8 cellular contexts compared by ENCODE assay signal in genomic region chr1:247077768-247078314, GRCh38. TPM values are rescaled to one million over a fixed set of nuclear protein-coding genes. Genes with fewer than 3 reads are reported as not detected.
A peak's percentile ranks its signal among the peaks of the same experiment; 100 is the strongest.
DNase-seq lines count a peak whose midpoint lies in the region; ATAC-seq and TF ChIP-seq lines count a peak whose summit lies in the region.

No MANE protein-coding gene starts in this region.

- peak overlapping the region; percentile 83 for H3K27ac Mint-ChIP-seq in glutamatergic neuron (ENCODE audit: unreplicated experiment)

- in situ Hi-C loops in gastrocnemius medialis (cut with MboI; ENCODE audit: low sequenced_read_pairs in 4 of 4): no loop called here

- TF ChIP-seq CTCF in WERI-Rb-1 (IDR thresholded peaks at IDR 0.05; ENCODE audit: low read depth, low read length): no peak
- no peak for TF ChIP-seq CTCF in glutamatergic neuron (IDR thresholded peaks at IDR 0.05; ENCODE audit: partially characterized antibody, unreplicated experiment)
- TF ChIP-seq CTCF in gastrocnemius medialis (IDR thresholded peaks at IDR 0.05 in 4 of 5, conservative IDR thresholded peaks at IDR 0.05 in 1 of 5): no peak

- peak overlapping the region; percentile 98 for H3K4me3 Mint-ChIP-seq in glutamatergic neuron (ENCODE audit: unreplicated experiment)

- ATAC-seq in HG03066 (IDR thresholded peaks at IDR 0.05; ENCODE audit: low read depth, unreplicated experiment): peak; percentile 16
- ATAC-seq in gastrocnemius medialis: no peak

- peaks cover 30% of the 10 kb centered on the region for H3K36me3 ChIP-seq in WERI-Rb-1
- no peaks in the 10 kb centered on the region for H3K36me3 ChIP-seq in gastrocnemius medialis

- peaks cover 17% of the 10 kb centered on the region for H3K36me3 Mint-ChIP-seq in glutamatergic neuron (ENCODE audit: unreplicated experiment)

- intact Hi-C loops in gastrocnemius medialis (cut with DNase I; ENCODE audit: low total_unique reads): loop anchor here (1.0 to 5.0 kb wide), 3 partner anchors 26 to 253 kb away; partner anchors contain the start of genes AHCTF1, ZNF496 and ZNF669

- H3K9me3 Mint-ChIP-seq in glutamatergic neuron (ENCODE audit: unreplicated experiment): peaks cover 16% of the 10 kb centered on the region

- H3K4me1 Mint-ChIP-seq in glutamatergic neuron (ENCODE audit: low read depth, unreplicated experiment): peaks cover 11% of the 10 kb centered on the region

- H3K27ac ChIP-seq in WERI-Rb-1 (peak overlapping the region; percentile 86), gastrocnemius medialis (peak overlapping the region; percentile 75 to 85 (median 78))

- no peak for TF ChIP-seq POLR2A in gastrocnemius medialis (IDR thresholded peaks at IDR 0.05)

- H3K27me3 ChIP-seq in WERI-Rb-1 (ENCODE audit: insufficient read depth, low read depth, severe bottlenecking) (no peaks in the 10 kb centered on the region), gastrocnemius medialis (no peaks in the 10 kb centered on the region)

- H3K27me3 Mint-ChIP-seq in glutamatergic neuron (ENCODE audit: unreplicated experiment): peaks cover 2% of the 10 kb centered on the region

- DNase-seq in NCI-H1092 treated with DMSO at 0.1 percent for 48 hours (lab: John Stamatoyannopoulos, UW) (peak; percentile 31), NCI-H1092 (lab: John Stamatoyannopoulos, UW) (no peak), WERI-Rb-1 (no peak), glutamatergic neuron (no peak), gastrocnemius medialis (no peak), iPS-NIHi7 (ENCODE audit: extremely low spot score) (no peak), NCI-H774 (lab: John Stamatoyannopoulos, UW) (no peak)

- H3K9me3 ChIP-seq in WERI-Rb-1 (ENCODE audit: severe bottlenecking): peaks cover 3% of the 10 kb centered on the region
- H3K9me3 ChIP-seq in gastrocnemius medialis: no peaks in the 10 kb centered on the region

- H3K4me3 ChIP-seq in WERI-Rb-1 (ENCODE audit: low read depth, low read length) (peak overlapping the region; percentile 97), gastrocnemius medialis (peak overlapping the region; percentile 78 to 100 (median 90))

- peaks cover 8 to 14% of the 10 kb centered on the region in 2 donors for H3K4me1 ChIP-seq in gastrocnemius medialis

RNA-seq across cellular contexts. Expression of gene ZNF670, which starts 0.8 kb away (rescaled TPM):
- total RNA-seq in glutamatergic neuron (ENCODE audit: unreplicated experiment) (10.7 TPM), gastrocnemius medialis (1 to 10 TPM in 1 of 4 donors, under 1 TPM in 3; 0.49 to 1.3 (median 0.52) TPM)

RNA-seq across cellular contexts. Expression of gene ZNF669, which starts 26.3 kb away (rescaled TPM):
- total RNA-seq in glutamatergic neuron (ENCODE audit: unreplicated experiment) (28.5 TPM), gastrocnemius medialis (1 to 10 TPM; 1.3 to 7.3 (median 2.7) TPM)
